In genomic region chr7:35647171-35647574, GRCh38 we compare ENCODE assay signal across 1 cellular context.
TF ChIP-seq lines count a peak whose summit lies in the region.

No MANE protein-coding gene starts in this region.

TF ChIP-seq in HepG2, 621 proteins besides CTCF, POLR2A, EP300 and RAD21 (continued from another document and continues in another):
- TF ChIP-seq AHDC1 (CRISPR knock-in tag; IDR thresholded peaks at IDR 0.05; ENCODE audit: borderline replicate concordance) (peak; percentile 36; the same call in 1 of the 2 replicates), KMT2A (CRISPR knock-in tag; IDR thresholded peaks at IDR 0.05) (no peak), SIN3A (IDR thresholded peaks at IDR 0.05; ENCODE audit: borderline replicate concordance, low read depth, low read length) (no peak), ZBED4 (CRISPR knock-in tag; IDR thresholded peaks at IDR 0.05; ENCODE audit: borderline replicate concordance) (no peak), GLMP (CRISPR knock-in tag; IDR thresholded peaks at IDR 0.05; ENCODE audit: borderline replicate concordance) (no peak), ZNF780A (CRISPR knock-in tag; IDR thresholded peaks at IDR 0.05) (no peak), ZNF468 (CRISPR knock-in tag; IDR thresholded peaks at IDR 0.05) (no peak), MIER3 (CRISPR knock-in tag; IDR thresholded peaks at IDR 0.05; ENCODE audit: borderline replicate concordance) (no peak), TERF1 (CRISPR knock-in tag; IDR thresholded peaks at IDR 0.05) (no peak), ZMYM3 (CRISPR knock-in tag; IDR thresholded peaks at IDR 0.05) (no peak), FOSL2 (CRISPR knock-in tag; IDR thresholded peaks at IDR 0.05) (peak; percentile 39; the same call in 1 of the 2 replicates), ZNF550 (CRISPR knock-in tag; IDR thresholded peaks at IDR 0.05; ENCODE audit: borderline replicate concordance) (no peak), ZNF441 (CRISPR knock-in tag; IDR thresholded peaks at IDR 0.05; ENCODE audit: borderline replicate concordance) (no peak), ZNF720 (CRISPR knock-in tag; IDR thresholded peaks at IDR 0.05) (no peak), ZXDC (CRISPR knock-in tag; IDR thresholded peaks at IDR 0.05) (no peak), TCF7 (IDR thresholded peaks at IDR 0.05; ENCODE audit: low read depth) (no peak), SETDB1 (CRISPR knock-in tag; IDR thresholded peaks at IDR 0.05; ENCODE audit: borderline replicate concordance) (no peak), TOE1 (CRISPR knock-in tag; IDR thresholded peaks at IDR 0.05) (no peak), MIER2 (CRISPR knock-in tag; IDR thresholded peaks at IDR 0.05) (no peak), ZNF619 (CRISPR knock-in tag; IDR thresholded peaks at IDR 0.05) (no peak), SMAD9 (CRISPR knock-in tag; IDR thresholded peaks at IDR 0.05) (no peak), ZHX2 (IDR thresholded peaks at IDR 0.05; ENCODE audit: low read depth) (no peak), ZHX2 (CRISPR knock-in tag; IDR thresholded peaks at IDR 0.05; ENCODE audit: borderline replicate concordance) (no peak), NCOA1 (CRISPR knock-in tag; IDR thresholded peaks at IDR 0.05) (no peak), ZNF20 (CRISPR knock-in tag; IDR thresholded peaks at IDR 0.05) (no peak), ZNF382 (CRISPR knock-in tag; IDR thresholded peaks at IDR 0.05; ENCODE audit: borderline replicate concordance) (no peak), RARG (CRISPR knock-in tag; IDR thresholded peaks at IDR 0.05; ENCODE audit: low read depth) (no peak), GZF1 (CRISPR knock-in tag; IDR thresholded peaks at IDR 0.05) (no peak), ZNF430 (CRISPR knock-in tag; IDR thresholded peaks at IDR 0.05) (no peak), ATF2 (CRISPR knock-in tag; IDR thresholded peaks at IDR 0.05) (peak; percentile 78; the same call in 1 of the 2 replicates), ZNF180 (CRISPR knock-in tag; IDR thresholded peaks at IDR 0.05; ENCODE audit: borderline replicate concordance, low read depth) (no peak), FOXA1 (IDR thresholded peaks at IDR 0.05) (peak; percentile 65; the same call in 1 of the 2 replicates), FOXA1 (CRISPR knock-in tag; IDR thresholded peaks at IDR 0.05) (peak; percentile 53; the same call in 1 of the 2 replicates), ZNF343 (CRISPR knock-in tag; IDR thresholded peaks at IDR 0.05) (no peak), TFDP1 (CRISPR knock-in tag; IDR thresholded peaks at IDR 0.05; ENCODE audit: borderline replicate concordance) (no peak), FOXO1 (CRISPR knock-in tag; IDR thresholded peaks at IDR 0.05) (peak; percentile 34; the same call in 1 of the 2 replicates)
